In genomic region chr1:44780583-44781121, GRCh38 we compare ENCODE assay signal across 20 cellular contexts. TPM values are rescaled to one million over a fixed set of nuclear protein-coding genes. Genes with fewer than 3 reads are reported as not detected.
DNase-seq lines count a peak whose midpoint lies in the region; ATAC-seq, FAIRE-seq and TF ChIP-seq lines count a peak whose summit lies in the region.
"Had no signal": no experiment of that assay in that cellular context is flagged by ENCODE, and none has a peak within 500 bp of the region (broad histone marks: within the 10 kb centered on the region; RNA-seq: fewer than 3 reads in every experiment).

No MANE protein-coding gene starts in this region.

- POLR2A ChIA-PET in HepG2 (lab: Yijun Ruan, JAX) = interaction anchor here (0.9 to 2.6 kb wide), 8 partner anchors 19 to 523 kb away, joined by 3 to 14 read pairs (median 6); partner anchors contain the start of genes BTBD19, DYNLT4, PLK3 and RNU5D-1

- FAIRE-seq in HepG2 (lab: Jason Lieb, UNC) = no peak

- H3K4me1 ChIP-seq in HepG2 (ENCODE audit: insufficient read depth, low read length) (peaks cover 51% of the 10 kb centered on the region), right lobe of liver (peaks cover 0 to 24% (median 0%) of the 10 kb centered on the region in 4 donors), right atrium auricular region (peaks cover 0 to 47% of the 10 kb centered on the region in 2 donors)

- TF ChIP-seq RAD21 in HepG2 (CRISPR knock-in tag; IDR thresholded peaks at IDR 0.05) = no peak

- H4K20me1 ChIP-seq in HepG2 (ENCODE audit: insufficient read depth, low read length) = peaks cover 36% of the 10 kb centered on the region

- ATAC-seq in HepG2 (no peak), right lobe of liver (no peak), GM18858 (IDR thresholded peaks at IDR 0.05; ENCODE audit: unreplicated experiment) (no peak)
- ATAC-seq: effector memory CD8-positive, alpha-beta T cell; mucosa of descending colon; right cardiac atrium; T-helper 17 cell had no signal

- H3K27me3 Mint-ChIP-seq in chondrocyte (ENCODE audit: low read depth) = no peaks in the 10 kb centered on the region
- H3K27me3 Mint-ChIP-seq: effector memory CD8-positive, alpha-beta T cell; T-helper 17 cell had no signal

- in situ Hi-C loops in HepG2 (cut with HindIII; ENCODE audit: extremely low pct_ligation_motif_present, low pct_unique_long_range_greater_than_20kb) = no loop called here

- H3K9me3 ChIP-seq in HepG2 (ENCODE audit: low read length) (no peaks in the 10 kb centered on the region), right lobe of liver (no peaks in the 10 kb centered on the region), right atrium auricular region (no peaks in the 10 kb centered on the region)
- H3K9me3 ChIP-seq: MG63, mucosa of descending colon had no signal

- no peak for DNase-seq in HepG2 (ENCODE audit: low spot score)
- no peak for DNase-seq in right lobe of liver
- peak; percentile 32 for DNase-seq in NAMALWA (ENCODE audit: low spot score)
- DNase-seq in chondrocyte (ENCODE audit: low spot score) = peak; percentile 28
- no peak for DNase-seq in NCI-H1048 (lab: John Stamatoyannopoulos, UW)
- DNase-seq in right atrium auricular region (ENCODE audit: low spot score) = no peak
- DNase-seq: anterior cingulate cortex; cerebellar nuclear complex; effector memory CD8-positive, alpha-beta T cell; GF-D8; immature natural killer cell; MG63; mucosa of descending colon; NCI-H2081 treated with DMSO at 0.1 percent for 48 hours; NCI-H510A; SIG-M5; T-helper 17 cell had no signal

- no peak overlapping the region for H2AFZ ChIP-seq in HepG2 (ENCODE audit: low read length)

- no TSS peak for BruUV-seq in HepG2 (replicated peaks; lab: Mats Ljungman, UMichigan)

- no peak overlapping the region for H3K4me2 ChIP-seq in HepG2 (ENCODE audit: low read depth, low read length)

- H3K36me3 Mint-ChIP-seq in chondrocyte (ENCODE audit: low read depth) = peaks cover 24% of the 10 kb centered on the region

- peaks cover 42% of the 10 kb centered on the region for H3K4me1 Mint-ChIP-seq in chondrocyte (ENCODE audit: low read depth)

- H3K27ac Mint-ChIP-seq in chondrocyte (ENCODE audit: unreplicated experiment) = no peak overlapping the region

- H3K9ac ChIP-seq in HepG2 (ENCODE audit: insufficient read depth, low read depth, low read length) = no peak overlapping the region

- H3K9me3 Mint-ChIP-seq in chondrocyte (ENCODE audit: low read depth) = no peaks in the 10 kb centered on the region
- H3K9me3 Mint-ChIP-seq: effector memory CD8-positive, alpha-beta T cell; immature natural killer cell had no signal

- TF ChIP-seq POLR2A in HepG2 (IDR thresholded peaks at IDR 0.05; ENCODE audit: insufficient read depth in 1 of 2, low read depth in 2 of 2, low read length in 2 of 2) (peak; percentile 26 to 56; a peak in 2 of 4 replicates), right lobe of liver (IDR thresholded peaks at IDR 0.05) (no peak)

- no peaks in the 10 kb centered on the region for H3K27me3 ChIP-seq in HepG2 (ENCODE audit: control insufficient read depth in 1 of 2, insufficient read depth in 2 of 2, low read length in 2 of 2)
- no peaks in the 10 kb centered on the region for H3K27me3 ChIP-seq in right lobe of liver
- no peaks in the 10 kb centered on the region for H3K27me3 ChIP-seq in right atrium auricular region
- H3K27me3 ChIP-seq: MG63 had no signal

- H3K27ac ChIP-seq in HepG2 (ENCODE audit: extremely low read length, insufficient read depth, low read length) = no peak overlapping the region
- H3K27ac ChIP-seq in right lobe of liver = no peak overlapping the region
- H3K27ac ChIP-seq in right atrium auricular region = no peak overlapping the region

- TF ChIP-seq CTCF in HepG2 (CRISPR knock-in tag; IDR thresholded peaks at IDR 0.05) (no peak), right lobe of liver (IDR thresholded peaks at IDR 0.05) (no peak), chondrocyte (IDR thresholded peaks at IDR 0.05) (no peak), right atrium auricular region (IDR thresholded peaks at IDR 0.05) (no peak)

- 97% methylated on average over 14 of the region's 14 CpGs for WGBS in HepG2 (ENCODE audit: low lambda C conversion rate)
- 91% methylated on average over 9 of the region's 14 CpGs for WGBS in right lobe of liver (ENCODE audit: insufficient coverage, low coverage, low lambda C conversion rate, missing lambda C conversion rate)

- peaks cover 30% of the 10 kb centered on the region for H3K79me2 ChIP-seq in HepG2 (ENCODE audit: insufficient read depth, low read length)

- H3K4me3 Mint-ChIP-seq in chondrocyte (ENCODE audit: unreplicated experiment) = no peak overlapping the region
- H3K4me3 Mint-ChIP-seq: effector memory CD8-positive, alpha-beta T cell; immature natural killer cell had no signal

- intact Hi-C loops in HepG2 (cut with micrococcal nuclease; ENCODE audit: unreplicated experiment) (loop anchor here (5.0 kb wide), 2 partner anchors 37 to 48 kb away; partner anchors contain the start of gene RNU5D-1), right lobe of liver (cut with DNase I) (loop anchor here in 1 of 2 donors (10.0 kb wide), 1 partner anchor 54 kb away; no protein-coding TSS in a partner anchor)

- H3K4me3 ChIP-seq in HepG2 (replicated peaks in 1 of 3; ENCODE audit: insufficient read depth in 1 of 3, low read depth in 2 of 3, low read length in 3 of 3) (no peak overlapping the region), right lobe of liver (no peak overlapping the region), right atrium auricular region (no peak overlapping the region)
- H3K4me3 ChIP-seq: MG63, mucosa of descending colon had no signal

- TF ChIP-seq EP300 in HepG2 (IDR thresholded peaks at IDR 0.05; ENCODE audit: low read depth in 2 of 2, low read length in 2 of 2) (no peak), HepG2 (CRISPR knock-in tag; IDR thresholded peaks at IDR 0.05; ENCODE audit: borderline replicate concordance) (no peak)

- CTCF ChIA-PET in HepG2 (lab: Yijun Ruan, JAX; ENCODE audit: low intra/inter-chr PET ratio, low total read pairs) = no interaction called here

- peaks cover 12 to 24% of the 10 kb centered on the region in 2 experiments for H3K36me3 ChIP-seq in HepG2 (replicated peaks in 1 of 2; ENCODE audit: control insufficient read depth in 1 of 2, insufficient read depth in 2 of 2, low read length in 2 of 2)
- H3K36me3 ChIP-seq in right lobe of liver = peaks cover 4 to 27% (median 14%) of the 10 kb centered on the region in 4 donors
- peaks cover 45% of the 10 kb centered on the region for H3K36me3 ChIP-seq in right atrium auricular region

RNA-seq across cellular contexts. Expression of gene RPS8, which starts 5.3 kb away (rescaled TPM):
- 2,628 and 3,186 TPM in 2 replicates for total RNA-seq in HepG2 (2016; rRNA removed; fragmentation: Illumina TruSeq; extraction: Trizol)
- 4,101 and 4,477 TPM in 2 replicates for total RNA-seq in HepG2 (2016; cell fraction: cytosol; rRNA removed; fragmentation: Illumina TruSeq; extraction: Trizol; ENCODE audit: low read depth)
- total RNA-seq in HepG2 (2016; cell fraction: insoluble cytoplasmic fraction; rRNA removed; fragmentation: Illumina TruSeq; extraction: Trizol) = 2,640 and 3,284 TPM in 2 replicates
- 6,651 and 6,789 TPM in 2 replicates for total RNA-seq in HepG2 (2016; cell fraction: membrane; rRNA removed; fragmentation: Illumina TruSeq; extraction: Trizol)
- total RNA-seq in HepG2 (2016; cell fraction: nucleus; rRNA removed; fragmentation: Illumina TruSeq; extraction: Trizol) = 904 and 1,043 TPM in 2 replicates
- polyA plus RNA-seq in HepG2 (2011; rRNA removed) = 2,639 and 2,822 TPM in 2 replicates
- polyA plus RNA-seq in HepG2 (2011; cell fraction: cytosol; rRNA removed) = 3,216 and 3,450 TPM in 2 replicates
- polyA plus RNA-seq in HepG2 (2011; cell fraction: nucleus; rRNA removed) = 619 and 724 TPM in 2 replicates
- polyA plus RNA-seq in HepG2 (2012) = 2,913 and 3,780 TPM in 2 replicates
- polyA plus RNA-seq in HepG2 (2016; cell fraction: cytosol; fragmentation: Illumina TruSeq; extraction: Trizol; ENCODE audit: low read depth) = 3,820 and 4,041 TPM in 2 replicates
- 2,524 and 2,713 TPM in 2 replicates for polyA plus RNA-seq in HepG2 (2016; cell fraction: insoluble cytoplasmic fraction; fragmentation: Illumina TruSeq; extraction: Trizol; ENCODE audit: low read depth)
- 5,258 and 5,398 TPM in 2 replicates for polyA plus RNA-seq in HepG2 (2016; cell fraction: membrane; fragmentation: Illumina TruSeq; extraction: Trizol; ENCODE audit: low read depth)
- polyA plus RNA-seq in HepG2 (2016; cell fraction: nucleus; fragmentation: Illumina TruSeq; extraction: Trizol; ENCODE audit: insufficient read depth, low read depth) = 1,350 and 1,442 TPM in 2 replicates
- polyA minus RNA-seq in HepG2 (2011; rRNA and poly(A)+ RNA removed; ENCODE audit: low replicate concordance) = 377 and 661 TPM in 2 replicates
- polyA minus RNA-seq in HepG2 (2011; cell fraction: cytosol; rRNA and poly(A)+ RNA removed) = 497 and 522 TPM in 2 replicates
- polyA minus RNA-seq in HepG2 (2011; cell fraction: nucleus; rRNA and poly(A)+ RNA removed) = 234 and 283 TPM in 2 replicates
- 100 to 1,000 TPM; 459 to 921 (median 519) TPM for total RNA-seq in right lobe of liver
- total RNA-seq in chondrocyte = 1,170 to 1,234 TPM (median 1,179 TPM) in 3 replicates
- total RNA-seq in right atrium auricular region = 1,000 to 10,000 TPM; 1,080 to 1,461 TPM

RNA-seq across cellular contexts. Expression of gene BEST4, which starts 7.3 kb away (rescaled TPM):
- total RNA-seq in HepG2 (2016; rRNA removed; fragmentation: Illumina TruSeq; extraction: Trizol) = 1.4 TPM in 2 replicates
- 0.40 and 0.62 TPM in 2 replicates for total RNA-seq in HepG2 (2016; cell fraction: cytosol; rRNA removed; fragmentation: Illumina TruSeq; extraction: Trizol; ENCODE audit: low read depth)
- total RNA-seq in HepG2 (2016; cell fraction: insoluble cytoplasmic fraction; rRNA removed; fragmentation: Illumina TruSeq; extraction: Trizol) = 1.4 and 1.5 TPM in 2 replicates
- 1.0 TPM in 2 replicates for total RNA-seq in HepG2 (2016; cell fraction: membrane; rRNA removed; fragmentation: Illumina TruSeq; extraction: Trizol)
- 0.63 and 1.2 TPM in 2 replicates for total RNA-seq in HepG2 (2016; cell fraction: nucleus; rRNA removed; fragmentation: Illumina TruSeq; extraction: Trizol)
- 0.71 and 0.77 TPM in 2 replicates for polyA plus RNA-seq in HepG2 (2011; rRNA removed)
- polyA plus RNA-seq in HepG2 (2011; cell fraction: cytosol; rRNA removed) = 0.91 and 1.0 TPM in 2 replicates
- 0.93 and 1.1 TPM in 2 replicates for polyA plus RNA-seq in HepG2 (2011; cell fraction: nucleus; rRNA removed)
- polyA plus RNA-seq in HepG2 (2012) = 1.1 and 1.4 TPM in 2 replicates
- 0.60 and 0.74 TPM in 2 replicates for polyA plus RNA-seq in HepG2 (2016; cell fraction: cytosol; fragmentation: Illumina TruSeq; extraction: Trizol; ENCODE audit: low read depth)
- 2.0 TPM in 2 replicates for polyA plus RNA-seq in HepG2 (2016; cell fraction: insoluble cytoplasmic fraction; fragmentation: Illumina TruSeq; extraction: Trizol; ENCODE audit: low read depth)
- 0.73 and 0.86 TPM in 2 replicates for polyA plus RNA-seq in HepG2 (2016; cell fraction: membrane; fragmentation: Illumina TruSeq; extraction: Trizol; ENCODE audit: low read depth)
- 1.5 and 1.8 TPM in 2 replicates for polyA plus RNA-seq in HepG2 (2016; cell fraction: nucleus; fragmentation: Illumina TruSeq; extraction: Trizol; ENCODE audit: insufficient read depth, low read depth)
- polyA minus RNA-seq in HepG2 (2011; rRNA and poly(A)+ RNA removed; ENCODE audit: low replicate concordance) = 0.26 and 0.35 TPM in 2 replicates
- 0.59 and 0.62 TPM in 2 replicates for polyA minus RNA-seq in HepG2 (2011; cell fraction: cytosol; rRNA and poly(A)+ RNA removed)
- polyA minus RNA-seq in HepG2 (2011; cell fraction: nucleus; rRNA and poly(A)+ RNA removed) = 0.25 and 0.52 TPM in 2 replicates
- total RNA-seq in right lobe of liver = under 1 TPM in 2 of 6 experiments, not detected in 4; 0.13 to 0.32 TPM
- 0.19 to 0.37 TPM (median 0.33 TPM) in 3 replicates for total RNA-seq in chondrocyte
- total RNA-seq in right atrium auricular region = not detected
- polyA plus RNA-seq: liver had no signal

RNA-seq across cellular contexts. Expression of gene PLK3, which starts 19.5 kb away (rescaled TPM):
- 4.5 and 9.8 TPM in 2 replicates for total RNA-seq in HepG2 (2016; rRNA removed; fragmentation: Illumina TruSeq; extraction: Trizol)
- 10.4 and 10.6 TPM in 2 replicates for total RNA-seq in HepG2 (2016; cell fraction: cytosol; rRNA removed; fragmentation: Illumina TruSeq; extraction: Trizol; ENCODE audit: low read depth)
- total RNA-seq in HepG2 (2016; cell fraction: insoluble cytoplasmic fraction; rRNA removed; fragmentation: Illumina TruSeq; extraction: Trizol) = 3.0 and 11.4 TPM in 2 replicates
- 7.7 and 8.3 TPM in 2 replicates for total RNA-seq in HepG2 (2016; cell fraction: membrane; rRNA removed; fragmentation: Illumina TruSeq; extraction: Trizol)
- total RNA-seq in HepG2 (2016; cell fraction: nucleus; rRNA removed; fragmentation: Illumina TruSeq; extraction: Trizol) = 14.5 and 18.3 TPM in 2 replicates
- 16.9 and 23.4 TPM in 2 replicates for polyA plus RNA-seq in HepG2 (2011; rRNA removed)
- polyA plus RNA-seq in HepG2 (2011; cell fraction: cytosol; rRNA removed) = 7.7 and 8.3 TPM in 2 replicates
- polyA plus RNA-seq in HepG2 (2011; cell fraction: nucleus; rRNA removed) = 101 and 106 TPM in 2 replicates
- 4.3 and 8.5 TPM in 2 replicates for polyA plus RNA-seq in HepG2 (2012)
- polyA plus RNA-seq in HepG2 (2016; cell fraction: cytosol; fragmentation: Illumina TruSeq; extraction: Trizol; ENCODE audit: low read depth) = 2.2 and 2.4 TPM in 2 replicates
- 5.2 and 6.6 TPM in 2 replicates for polyA plus RNA-seq in HepG2 (2016; cell fraction: insoluble cytoplasmic fraction; fragmentation: Illumina TruSeq; extraction: Trizol; ENCODE audit: low read depth)
- 3.1 and 3.6 TPM in 2 replicates for polyA plus RNA-seq in HepG2 (2016; cell fraction: membrane; fragmentation: Illumina TruSeq; extraction: Trizol; ENCODE audit: low read depth)
- 41.8 and 43.4 TPM in 2 replicates for polyA plus RNA-seq in HepG2 (2016; cell fraction: nucleus; fragmentation: Illumina TruSeq; extraction: Trizol; ENCODE audit: insufficient read depth, low read depth)
- polyA minus RNA-seq in HepG2 (2011; rRNA and poly(A)+ RNA removed; ENCODE audit: low replicate concordance) = 10.1 and 27.4 TPM in 2 replicates
- polyA minus RNA-seq in HepG2 (2011; cell fraction: cytosol; rRNA and poly(A)+ RNA removed) = 5.1 and 11.4 TPM in 2 replicates
- polyA minus RNA-seq in HepG2 (2011; cell fraction: nucleus; rRNA and poly(A)+ RNA removed) = 37.5 and 48.6 TPM in 2 replicates
- total RNA-seq in right lobe of liver = 1 to 10 TPM; 1.8 to 5.3 (median 3.6) TPM
- total RNA-seq in chondrocyte = 24.2 to 30.0 TPM (median 29.0 TPM) in 3 replicates
- total RNA-seq in right atrium auricular region = 10 to 100 TPM in 1 of 2 donors, 1 to 10 TPM in 1; 9.1 to 10.8 TPM

RNA-seq across cellular contexts. Expression of gene DYNLT4, which starts 26.5 kb away (rescaled TPM):
- total RNA-seq in HepG2 (2016; rRNA removed; fragmentation: Illumina TruSeq; extraction: Trizol) (0.77 TPM in 1 of 2 replicates, not detected in the other), right lobe of liver (under 1 TPM in 1 of 6 experiments, not detected in 5; 0.26 TPM), chondrocyte (not detected in 3 replicates), right atrium auricular region (1 to 10 TPM in 1 of 2 donors, not detected in 1; 2.4 TPM)
- 0.91 and 2.1 TPM in 2 replicates for total RNA-seq in HepG2 (2016; cell fraction: cytosol; rRNA removed; fragmentation: Illumina TruSeq; extraction: Trizol; ENCODE audit: low read depth)
- total RNA-seq in HepG2 (2016; cell fraction: insoluble cytoplasmic fraction; rRNA removed; fragmentation: Illumina TruSeq; extraction: Trizol) = 0.93 TPM in 1 of 2 replicates, not detected in the other
- total RNA-seq in HepG2 (2016; cell fraction: membrane; rRNA removed; fragmentation: Illumina TruSeq; extraction: Trizol) = 2.0 and 2.1 TPM in 2 replicates
- 0.91 and 2.1 TPM in 2 replicates for total RNA-seq in HepG2 (2016; cell fraction: nucleus; rRNA removed; fragmentation: Illumina TruSeq; extraction: Trizol)
- not detected in 2 replicates for polyA plus RNA-seq in HepG2 (2011; rRNA removed)
- polyA plus RNA-seq in HepG2 (2011; cell fraction: cytosol; rRNA removed) = 0.25 TPM in 1 of 2 replicates, not detected in the other
- polyA plus RNA-seq in HepG2 (2011; cell fraction: nucleus; rRNA removed) = 0.55 and 1.4 TPM in 2 replicates
- not detected in 2 replicates for polyA plus RNA-seq in HepG2 (2012)
- not detected in 2 replicates for polyA plus RNA-seq in HepG2 (2016; cell fraction: cytosol; fragmentation: Illumina TruSeq; extraction: Trizol; ENCODE audit: low read depth)
- polyA plus RNA-seq in HepG2 (2016; cell fraction: insoluble cytoplasmic fraction; fragmentation: Illumina TruSeq; extraction: Trizol; ENCODE audit: low read depth) = not detected in 2 replicates
- polyA plus RNA-seq in HepG2 (2016; cell fraction: membrane; fragmentation: Illumina TruSeq; extraction: Trizol; ENCODE audit: low read depth) = not detected in 2 replicates
- not detected in 2 replicates for polyA plus RNA-seq in HepG2 (2016; cell fraction: nucleus; fragmentation: Illumina TruSeq; extraction: Trizol; ENCODE audit: insufficient read depth, low read depth)
- polyA minus RNA-seq in HepG2 (2011; rRNA and poly(A)+ RNA removed; ENCODE audit: low replicate concordance) = 3.7 TPM in 1 of 2 replicates, not detected in the other
- polyA minus RNA-seq in HepG2 (2011; cell fraction: cytosol; rRNA and poly(A)+ RNA removed) = 0.88 TPM in 1 of 2 replicates, not detected in the other
- 3.4 and 10.9 TPM in 2 replicates for polyA minus RNA-seq in HepG2 (2011; cell fraction: nucleus; rRNA and poly(A)+ RNA removed)
- polyA plus RNA-seq: immature natural killer cell had no signal

RNA-seq across cellular contexts. Expression of gene BTBD19, which starts 27.7 kb away (rescaled TPM):
- total RNA-seq in HepG2 (2016; rRNA removed; fragmentation: Illumina TruSeq; extraction: Trizol) (1.0 and 2.7 TPM in 2 replicates), right lobe of liver (1 to 10 TPM; 2.6 to 7.5 (median 5.3) TPM), chondrocyte (43.4 to 46.5 TPM (median 44.1 TPM) in 3 replicates), right atrium auricular region (1 to 10 TPM; 1.8 to 5.6 TPM)
- 0.51 and 0.97 TPM in 2 replicates for total RNA-seq in HepG2 (2016; cell fraction: cytosol; rRNA removed; fragmentation: Illumina TruSeq; extraction: Trizol; ENCODE audit: low read depth)
- total RNA-seq in HepG2 (2016; cell fraction: insoluble cytoplasmic fraction; rRNA removed; fragmentation: Illumina TruSeq; extraction: Trizol) = 0.62 and 3.0 TPM in 2 replicates
- total RNA-seq in HepG2 (2016; cell fraction: membrane; rRNA removed; fragmentation: Illumina TruSeq; extraction: Trizol) = 0.87 and 1.1 TPM in 2 replicates
- total RNA-seq in HepG2 (2016; cell fraction: nucleus; rRNA removed; fragmentation: Illumina TruSeq; extraction: Trizol) = 3.1 and 5.3 TPM in 2 replicates
- polyA plus RNA-seq in HepG2 (2011; rRNA removed) = 6.7 and 8.8 TPM in 2 replicates
- 1.8 and 2.0 TPM in 2 replicates for polyA plus RNA-seq in HepG2 (2011; cell fraction: cytosol; rRNA removed)
- 38.3 and 42.2 TPM in 2 replicates for polyA plus RNA-seq in HepG2 (2011; cell fraction: nucleus; rRNA removed)
- polyA plus RNA-seq in HepG2 (2012) = 2.6 and 2.7 TPM in 2 replicates
- polyA plus RNA-seq in HepG2 (2016; cell fraction: cytosol; fragmentation: Illumina TruSeq; extraction: Trizol; ENCODE audit: low read depth) = 0.37 and 0.49 TPM in 2 replicates
- 0.70 and 1.9 TPM in 2 replicates for polyA plus RNA-seq in HepG2 (2016; cell fraction: insoluble cytoplasmic fraction; fragmentation: Illumina TruSeq; extraction: Trizol; ENCODE audit: low read depth)
- 0.30 and 0.79 TPM in 2 replicates for polyA plus RNA-seq in HepG2 (2016; cell fraction: membrane; fragmentation: Illumina TruSeq; extraction: Trizol; ENCODE audit: low read depth)
- 10.8 and 15.7 TPM in 2 replicates for polyA plus RNA-seq in HepG2 (2016; cell fraction: nucleus; fragmentation: Illumina TruSeq; extraction: Trizol; ENCODE audit: insufficient read depth, low read depth)
- polyA minus RNA-seq in HepG2 (2011; rRNA and poly(A)+ RNA removed; ENCODE audit: low replicate concordance) = 1.2 and 11.3 TPM in 2 replicates
- 1.8 and 2.0 TPM in 2 replicates for polyA minus RNA-seq in HepG2 (2011; cell fraction: cytosol; rRNA and poly(A)+ RNA removed)
- polyA minus RNA-seq in HepG2 (2011; cell fraction: nucleus; rRNA and poly(A)+ RNA removed) = 12.0 and 16.5 TPM in 2 replicates

Comparison
In these comparisons a context has a peak if more than half of its experiments do, and no peak if none do; other contexts are left out.
1. DNase-seq: peak in NAMALWA (single experiment) and chondrocyte (single experiment); none in HepG2 (single experiment), right lobe of liver (0 of 3), NCI-H1048 (single experiment) and right atrium auricular region (single experiment).